1 cellular context compared by ENCODE assay signal in genomic region chr13:44682416-44682815, GRCh38.
DNase-seq lines count a peak whose midpoint lies in the region.

No MANE protein-coding gene starts in this region.

- peak; percentile 11 for DNase-seq in activated gamma-delta T cell (lab: John Stamatoyannopoulos, UW)
